In genomic region chr19:12833418-12833746, GRCh38 we compare ENCODE assay signal across 9 cellular contexts. TPM values are rescaled to one million over a fixed set of nuclear protein-coding genes. Genes with fewer than 3 reads are reported as not detected.
A peak's percentile ranks its signal among the peaks of the same experiment; 100 is the strongest.
DNase-seq lines count a peak whose midpoint lies in the region; ATAC-seq and TF ChIP-seq lines count a peak whose summit lies in the region.
"Had no signal": no experiment of that assay in that cellular context is flagged by ENCODE, and none has a peak within 500 bp of the region (broad histone marks: within the 10 kb centered on the region; RNA-seq: fewer than 3 reads in every experiment).

No MANE protein-coding gene starts in this region.

- intact Hi-C loops in A673 (cut with micrococcal nuclease; ENCODE audit: unreplicated experiment) (no loop called here), lower lobe of right lung (cut with DNase I) (no loop called here)
- intact Hi-C loops in CD8-positive, alpha-beta T cell (cut with DNase I, micrococcal nuclease), result no loop called here

- CTCF ChIA-PET in A673 (lab: Charles Lee), result no interaction called here
- CTCF ChIA-PET in CD8-positive, alpha-beta T cell (lab: Charles Lee), result no interaction called here

- H3K36me3 ChIP-seq in A673 (ENCODE audit: insufficient read depth, low read length, poor library complexity, severe bottlenecking) (no peaks in the 10 kb centered on the region), SU-DHL-6 (ENCODE audit: low read length) (no peaks in the 10 kb centered on the region), lower lobe of right lung (no peaks in the 10 kb centered on the region)
- no peaks in the 10 kb centered on the region for H3K36me3 ChIP-seq in CD8-positive, alpha-beta T cell (ENCODE audit: insufficient read depth, low read length)

- no peaks in the 10 kb centered on the region for H3K9me3 ChIP-seq in A673 (ENCODE audit: low read depth, low read length, poor library complexity, severe bottlenecking)
- H3K9me3 ChIP-seq in CD8-positive, alpha-beta T cell (ENCODE audit: low read length), result no peaks in the 10 kb centered on the region
- no peaks in the 10 kb centered on the region for H3K9me3 ChIP-seq in SU-DHL-6 (ENCODE audit: insufficient read depth, low read length)
- H3K9me3 ChIP-seq in lower lobe of right lung, result no peaks in the 10 kb centered on the region

- no peak overlapping the region for H3K27ac Mint-ChIP-seq in CD8-positive, alpha-beta T cell

- BruUV-seq in A673 (replicated peaks; lab: Mats Ljungman, UMichigan), result no TSS peak

- no peak for DNase-seq in A673 (ENCODE audit: low spot score)
- no peak for DNase-seq in CD8-positive, alpha-beta T cell
- DNase-seq in lower lobe of right lung, result no peak
- DNase-seq in stimulated activated CD4-positive, alpha-beta T cell treated with anti-CD3 and anti-CD28 coated beads, Interleukin-4, amount 100 ng/mL, for 24 hours, result no peak
- no peak for DNase-seq in NCI-H69 (lab: John Stamatoyannopoulos, UW)

- TF ChIP-seq CTCF in A673 (conservative IDR thresholded peaks at IDR 0.05; ENCODE audit: low read depth, low read length) (no peak), SU-DHL-6 (IDR thresholded peaks at IDR 0.05; ENCODE audit: insufficient read depth, low read length, poor library complexity, severe bottlenecking) (no peak), lower lobe of right lung (IDR thresholded peaks at IDR 0.05) (no peak)
- no peak for TF ChIP-seq CTCF in CD8-positive, alpha-beta T cell (IDR thresholded peaks at IDR 0.05)

- no peaks in the 10 kb centered on the region for H3K36me3 Mint-ChIP-seq in CD8-positive, alpha-beta T cell

- no peaks in the 10 kb centered on the region for H3K9me2 ChIP-seq in SU-DHL-6 (replicated peaks; ENCODE audit: insufficient read depth, low read length)

- H3K4me1 ChIP-seq in A673 (ENCODE audit: insufficient read depth, low read length, poor library complexity, severe bottlenecking) (peaks cover 13% of the 10 kb centered on the region), lower lobe of right lung (peaks cover 15% of the 10 kb centered on the region)
- H3K4me1 ChIP-seq in CD8-positive, alpha-beta T cell (ENCODE audit: insufficient read depth, low read length), result peaks cover 14% of the 10 kb centered on the region

- H3K4me2 ChIP-seq in SU-DHL-6 (ENCODE audit: low read depth, low read length, poor library complexity, severe bottlenecking), result peak overlapping the region; percentile 69

- peaks cover 22% of the 10 kb centered on the region for H3K4me1 Mint-ChIP-seq in CD8-positive, alpha-beta T cell (ENCODE audit: low read depth)

- peaks cover 74% of the 10 kb centered on the region for H3K27me3 Mint-ChIP-seq in CD8-positive, alpha-beta T cell (ENCODE audit: low read depth)

- H3K4me3 ChIP-seq in A673 (ENCODE audit: low read depth, low read length, poor library complexity, severe bottlenecking) (peak overlapping the region; percentile 29), SU-DHL-6 (ENCODE audit: insufficient read depth, low read length, poor library complexity, severe bottlenecking) (peak overlapping the region; percentile 54), lower lobe of right lung (peak overlapping the region; percentile 47)
- no peak overlapping the region for H3K4me3 ChIP-seq in CD8-positive, alpha-beta T cell (ENCODE audit: low read depth, low read length)

- H3K9ac ChIP-seq in SU-DHL-6 (ENCODE audit: low read length), result peak overlapping the region; percentile 46

- H3K79me2 ChIP-seq in SU-DHL-6 (ENCODE audit: insufficient read depth, low read length), result no peaks in the 10 kb centered on the region

- H4K20me1 ChIP-seq in SU-DHL-6 (ENCODE audit: low read depth, low read length), result no peaks in the 10 kb centered on the region

- H3K9me3 Mint-ChIP-seq in CD8-positive, alpha-beta T cell, result no peaks in the 10 kb centered on the region

- peaks cover 13% of the 10 kb centered on the region for H3F3A ChIP-seq in SU-DHL-6 (ENCODE audit: insufficient read depth)

- H3K4me3 Mint-ChIP-seq in CD8-positive, alpha-beta T cell, result peak overlapping the region; percentile 54

- no peaks in the 10 kb centered on the region for H3K27me3 ChIP-seq in A673 (replicated peaks; ENCODE audit: insufficient read depth, low read depth, low read length, poor library complexity)
- peaks cover 55% of the 10 kb centered on the region for H3K27me3 ChIP-seq in CD8-positive, alpha-beta T cell (ENCODE audit: insufficient read depth, low read length)
- no peaks in the 10 kb centered on the region for H3K27me3 ChIP-seq in SU-DHL-6 (ENCODE audit: low read length)
- peaks cover 90% of the 10 kb centered on the region for H3K27me3 ChIP-seq in lower lobe of right lung (ENCODE audit: low read depth)

- POLR2A ChIA-PET in A673 (lab: Charles Lee; ENCODE audit: low non-redundant PET), result no interaction called here
- POLR2A ChIA-PET in CD8-positive, alpha-beta T cell (lab: Charles Lee), result no interaction called here

- ATAC-seq in CD8-positive, alpha-beta T cell, result no peak
- no peak for ATAC-seq in lower lobe of right lung
- ATAC-seq in HG03095 (IDR thresholded peaks at IDR 0.05; ENCODE audit: unreplicated experiment), result no peak

- H3K27ac ChIP-seq in A673 (ENCODE audit: low read depth, low read length, poor library complexity, severe bottlenecking), result no peak overlapping the region
- no peak overlapping the region for H3K27ac ChIP-seq in CD8-positive, alpha-beta T cell (ENCODE audit: low read depth, low read length)
- H3K27ac ChIP-seq in SU-DHL-6 (ENCODE audit: low read depth, low read length), result no peak overlapping the region
- no peak overlapping the region for H3K27ac ChIP-seq in lower lobe of right lung

- H2AFZ ChIP-seq in SU-DHL-6 (ENCODE audit: low read depth, low read length, severe bottlenecking), result no peak overlapping the region

RNA-seq across cellular contexts. Expression of gene RTBDN, which starts 1.0 kb away (rescaled TPM):
- total RNA-seq in A673 (2021), result 1.4 TPM in 1 of 2 replicates, not detected in the other
- total RNA-seq in CD8-positive, alpha-beta T cell, result not detected
- total RNA-seq in lower lobe of right lung, result not detected
- total RNA-seq: fibroblast of lung had no signal

RNA-seq across cellular contexts. Expression of gene MAST1, which starts 4.9 kb away (rescaled TPM):
- total RNA-seq in A673 (2021) (22.2 and 26.7 TPM in 2 replicates), lower lobe of right lung (0.15 TPM)
- 1 to 10 TPM in 1 of 2 experiments, under 1 TPM in 1; 0.64 to 1.1 TPM for total RNA-seq in CD8-positive, alpha-beta T cell

RNA-seq across cellular contexts. Expression of gene RNASEH2A, which starts 27.0 kb away (rescaled TPM):
- 97.7 and 99.7 TPM in 2 replicates for total RNA-seq in A673 (2021)
- 1 to 10 TPM; 1.3 to 2.2 TPM for total RNA-seq in CD8-positive, alpha-beta T cell
- total RNA-seq in lower lobe of right lung, result 10.9 TPM

RNA-seq across cellular contexts. Expression of gene THSD8, which starts 31.5 kb away (rescaled TPM):
- total RNA-seq in A673 (2021), result 45.2 and 53.4 TPM in 2 replicates
- total RNA-seq in CD8-positive, alpha-beta T cell, result under 1 TPM in 1 of 2 experiments, not detected in 1; 0.79 TPM
- 1.5 TPM for total RNA-seq in lower lobe of right lung
- total RNA-seq: fibroblast of lung, mononuclear cell had no signal

RNA-seq across cellular contexts. Expression of gene PRDX2, which starts 31.8 kb away (rescaled TPM):
- total RNA-seq in A673 (2021), result 406 and 429 TPM in 2 replicates
- 10 to 100 TPM; 57.5 to 59.1 TPM for total RNA-seq in CD8-positive, alpha-beta T cell
- total RNA-seq in lower lobe of right lung, result 101 TPM

Comparison
In these comparisons a context has a peak if more than half of its experiments do, and no peak if none do; other contexts are left out.
1. RNA of gene MAST1, which starts 4.9 kb away (total RNA-seq): 22.2 to 26.7 TPM in A673; 0.64 to 1.1 TPM in CD8-positive, alpha-beta T cell and 0.15 TPM in lower lobe of right lung (single experiment); every median in the first group is over 10 times any median in the second.